ENCODE assay signal across 7 cellular contexts in genomic region chr19:48614436-48615144, GRCh38. TPM values are rescaled to one million over a fixed set of nuclear protein-coding genes. Genes with fewer than 3 reads are reported as not detected.
DNase-seq lines count a peak whose midpoint lies in the region; ATAC-seq, FAIRE-seq and TF ChIP-seq lines count a peak whose summit lies in the region.

FAM83E (minus strand) TSS chr19:48615076; CDS start chr19:48613372, 1,704 bp downstream.

- peak within 1 kb of the TSS; percentile 13 for H3K27ac ChIP-seq in trophoblast cell (ENCODE audit: low read depth, low read length)

- H3K18ac ChIP-seq in trophoblast cell (ENCODE audit: low read length), result peak within 1 kb of the TSS; percentile 25

- H4K91ac ChIP-seq in trophoblast cell (ENCODE audit: low read depth, low read length), result no peak within 1 kb of the TSS

- H3K14ac ChIP-seq in trophoblast cell (ENCODE audit: low read length), result no peak within 1 kb of the TSS

- no peak within 1 kb of the TSS for H2AFZ ChIP-seq in trophoblast cell (ENCODE audit: insufficient read depth, low read length, poor library complexity)

- DNase-seq in GM12891 (ENCODE audit: insufficient read length, low spot score), result no peak
- DNase-seq in NCI-H187 treated with DMSO at 0.1 percent for 48 hours (lab: John Stamatoyannopoulos, UW), result peak; percentile 61
- DNase-seq in central memory CD8-positive, alpha-beta T cell (ENCODE audit: low spot score in 2 of 2), result no peak
- peak in 1 of 2 donors; percentile 53 for DNase-seq in trophoblast cell
- no peak for DNase-seq in NCI-H1694 (lab: John Stamatoyannopoulos, UW)

- ATAC-seq in central memory CD8-positive, alpha-beta T cell (replicated peaks; ENCODE audit: extremely low read depth, poor library complexity, severe bottlenecking), result no peak
- ATAC-seq in GM21360 (IDR thresholded peaks at IDR 0.05; ENCODE audit: unreplicated experiment) (no peak), GM19035 (IDR thresholded peaks at IDR 0.05; ENCODE audit: unreplicated experiment) (no peak)

- peak within 1 kb of the TSS; percentile 91 for H3K27ac Mint-ChIP-seq in central memory CD8-positive, alpha-beta T cell (ENCODE audit: low read depth)

- no peaks in the 10 kb centered on the region for H3K9me3 Mint-ChIP-seq in central memory CD8-positive, alpha-beta T cell

- H3K36me3 ChIP-seq in trophoblast cell (ENCODE audit: control insufficient read depth in 1 of 2, insufficient read depth in 2 of 2, low read length in 2 of 2), result peaks cover 34 to 37% of the 10 kb centered on the region in 2 experiments

- no peaks in the 10 kb centered on the region for H3K27me3 ChIP-seq in trophoblast cell (ENCODE audit: insufficient read depth, low read length)

- no peak within 1 kb of the TSS for H2BK12ac ChIP-seq in trophoblast cell (ENCODE audit: low read length)

- H3K23ac ChIP-seq in trophoblast cell (ENCODE audit: low read length), result no peak within 1 kb of the TSS

- no peak for FAIRE-seq in GM12891 (lab: Jason Lieb, UNC)

- no peak within 1 kb of the TSS for H4K12ac ChIP-seq in trophoblast cell (ENCODE audit: low read depth, low read length)

- no peak within 1 kb of the TSS for H2BK120ac ChIP-seq in trophoblast cell (ENCODE audit: insufficient read depth, low read length, poor library complexity)

- H3K4me3 ChIP-seq in trophoblast cell (ENCODE audit: low read depth, low read length), result no peak within 1 kb of the TSS

- H2AK5ac ChIP-seq in trophoblast cell (ENCODE audit: low read length), result no peak within 1 kb of the TSS

- WGBS in trophoblast cell (ENCODE audit: extremely low coverage, insufficient coverage, insufficient read length), result no CpG with 5 or more reads among the region's 29 CpGs

- H3K79me2 ChIP-seq in trophoblast cell (ENCODE audit: control insufficient read depth, insufficient read depth, low read length, poor library complexity), result peaks cover 16% of the 10 kb centered on the region

- H3K4me1 Mint-ChIP-seq in central memory CD8-positive, alpha-beta T cell, result peaks cover 38% of the 10 kb centered on the region

- peaks cover 25% of the 10 kb centered on the region for H3K36me3 Mint-ChIP-seq in central memory CD8-positive, alpha-beta T cell (ENCODE audit: insufficient read depth)

- H3K4me3 Mint-ChIP-seq in central memory CD8-positive, alpha-beta T cell, result peak within 1 kb of the TSS; percentile 18

- no peak within 1 kb of the TSS for H3K9ac ChIP-seq in trophoblast cell (ENCODE audit: low read length)

- H3K4me2 ChIP-seq in trophoblast cell (ENCODE audit: low read length), result no peak within 1 kb of the TSS

- no peak within 1 kb of the TSS for H3K4ac ChIP-seq in trophoblast cell (ENCODE audit: low read depth, low read length)

- H3K9me3 ChIP-seq in trophoblast cell (ENCODE audit: insufficient read depth, low read depth, low read length), result peaks cover 3% of the 10 kb centered on the region

- no peak within 1 kb of the TSS for H2BK5ac ChIP-seq in trophoblast cell (ENCODE audit: low read depth, low read length, poor library complexity)

- H3K27me3 Mint-ChIP-seq in central memory CD8-positive, alpha-beta T cell, result no peaks in the 10 kb centered on the region

- H4K8ac ChIP-seq in trophoblast cell (ENCODE audit: low read depth, low read length), result no peak within 1 kb of the TSS

- peaks cover 6% of the 10 kb centered on the region for H3K79me1 ChIP-seq in trophoblast cell (ENCODE audit: low read length)

- TF ChIP-seq POLR2A in GM12891 (IDR thresholded peaks at IDR 0.05; ENCODE audit: low read depth, low read length), result peak; percentile 3; the same call in 1 of the 2 replicates

- H3K4me1 ChIP-seq in trophoblast cell (ENCODE audit: control insufficient read depth in 1 of 2, insufficient read depth in 2 of 2, low read length in 2 of 2), result peaks cover 5 to 10% of the 10 kb centered on the region in 2 experiments

TF ChIP-seq in GM12891, 5 proteins besides CTCF, POLR2A, EP300 and RAD21:
- no peak for TF ChIP-seq TAF1 (IDR thresholded peaks at IDR 0.05; ENCODE audit: low read depth, low read length)
- TF ChIP-seq POLR2AphosphoS5 (IDR thresholded peaks at IDR 0.05; ENCODE audit: low read depth, low read length), result peak; percentile 51; the same call in 1 of the 2 replicates

RNA-seq across cellular contexts. Expression of gene FAM83E, which starts in this region (rescaled TPM):
- polyA plus RNA-seq in GM12891 (2012; ENCODE audit: low read depth, missing spikeins), result not detected
- 0.07 TPM in 2 replicates for polyA plus RNA-seq in trophoblast cell (2013)
